8 cellular contexts compared by ENCODE assay signal in the genomic region with DNA sequence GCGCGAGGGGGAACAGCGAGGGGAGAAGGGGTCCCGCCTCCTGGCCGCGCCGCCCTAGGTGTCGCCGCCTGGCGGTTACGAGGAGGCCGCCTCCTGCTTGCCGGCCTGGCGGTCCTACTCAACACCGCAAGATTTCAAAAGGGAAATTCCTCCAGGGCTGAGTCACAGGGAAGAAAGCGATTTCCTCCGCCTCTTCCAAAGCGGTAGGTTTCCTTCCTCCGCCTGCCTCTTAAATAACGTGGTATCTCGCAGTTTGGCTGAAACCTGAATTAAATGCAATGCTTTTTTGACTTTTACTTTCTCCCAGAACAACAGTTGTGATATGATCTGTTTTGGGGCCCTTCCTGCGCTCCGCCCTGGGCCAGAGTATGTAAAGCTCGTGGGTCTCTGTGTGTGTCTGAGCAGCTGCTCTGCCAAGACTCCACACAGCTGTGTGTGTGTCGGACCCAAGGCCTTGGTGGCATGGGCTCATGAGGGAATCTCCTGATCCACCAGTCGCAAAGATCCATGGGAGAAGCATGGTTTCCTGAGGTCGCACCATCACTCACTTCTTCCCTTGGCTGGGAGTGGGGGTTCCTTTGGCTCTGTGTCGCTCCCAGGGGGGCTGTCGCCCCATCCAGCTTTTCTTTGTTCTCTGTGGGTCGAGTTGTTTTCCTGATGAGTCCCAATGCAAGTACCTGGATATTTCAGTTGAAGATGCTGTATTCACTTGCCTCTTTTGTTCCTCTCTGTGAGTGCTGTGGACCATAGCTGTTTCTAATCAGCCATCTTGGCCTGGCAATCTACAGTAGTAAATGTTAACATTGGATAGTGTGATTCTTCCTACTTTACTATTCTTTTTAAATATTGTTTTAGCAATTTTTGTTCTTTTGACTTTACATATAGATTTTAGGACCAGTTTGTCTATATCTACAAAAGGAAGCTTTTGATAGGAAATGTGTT. TPM values are rescaled to one million over a fixed set of nuclear protein-coding genes. Genes with fewer than 3 reads are reported as not detected.
DNase-seq lines count a peak whose midpoint lies in the region; ATAC-seq, FAIRE-seq and TF ChIP-seq lines count a peak whose summit lies in the region.

No MANE protein-coding gene starts in this region.

- H3K36me3 ChIP-seq in keratinocyte (ENCODE audit: control insufficient read depth in 2 of 2, extremely low read depth in 1 of 2, insufficient read depth in 2 of 2, low read length in 2 of 2) = no peaks in the 10 kb centered on the region

- DNase-seq in GM12864 (ENCODE audit: low read depth) (no peak), HTR-8/SVneo (ENCODE audit: insufficient read length, low spot score) (peak; percentile 89), cerebellar cortex (ENCODE audit: low spot score) (peak; percentile 49), keratinocyte (ENCODE audit: low read depth, low spot score) (peak; percentile 28), NCI-H526 treated with DMSO at 0.1 percent for 48 hours (lab: John Stamatoyannopoulos, UW) (no peak)
- DNase-seq in stimulated activated CD4-positive, alpha-beta T cell treated with anti-CD3 and anti-CD28 coated beads, Interleukin-15, amount 100 ng/mL, for 1 hour (ENCODE audit: low read depth in 1 of 2, low spot score in 1 of 2) = peak; percentile 17 to 48

- no peaks in the 10 kb centered on the region for H3K79me2 ChIP-seq in keratinocyte (ENCODE audit: control insufficient read depth, insufficient read depth, low read length)

- H3K27me3 ChIP-seq in keratinocyte (ENCODE audit: control insufficient read depth, extremely low read depth, insufficient read depth, low read length) = no peaks in the 10 kb centered on the region

- peak overlapping the region; percentile 19; the same call in 1 of the 2 replicates for H3K4me3 ChIP-seq in GM12864 (ENCODE audit: low read depth, low read length)
- peak overlapping the region; percentile 2 to 65 (median 49) for H3K4me3 ChIP-seq in keratinocyte (ENCODE audit: control insufficient read depth in 2 of 3, extremely low read depth in 1 of 3, insufficient read depth in 2 of 3, low read depth in 1 of 3, low read length in 3 of 3)

- peak overlapping the region; percentile 66 for H3K27ac ChIP-seq in keratinocyte (ENCODE audit: control insufficient read depth, insufficient read depth, low read length)

- peak overlapping the region; percentile 87 for H3K4me2 ChIP-seq in keratinocyte (ENCODE audit: control insufficient read depth, extremely low read depth, insufficient read depth, low read depth, low read length)

- peak overlapping the region; percentile 98 for H2AFZ ChIP-seq in keratinocyte (ENCODE audit: control insufficient read depth, low read length)

- peak overlapping the region; percentile 52 for H3K9ac ChIP-seq in keratinocyte (ENCODE audit: control insufficient read depth, extremely low read depth, insufficient read depth, low read length)

- no peaks in the 10 kb centered on the region for H4K20me1 ChIP-seq in keratinocyte (ENCODE audit: control insufficient read depth, extremely low read depth, insufficient read depth, low read length)

- dilution Hi-C loops in keratinocyte (cut with MboI; ENCODE audit: extremely low pct_ligation_motif_present, low sequenced_read_pairs) = no loop called here

- no peaks in the 10 kb centered on the region for H3K9me3 ChIP-seq in keratinocyte (ENCODE audit: control insufficient read depth, low read depth, low read length)

- TF ChIP-seq CTCF in GM12864 (IDR thresholded peaks at IDR 0.05; ENCODE audit: low read depth, low read length, missing control alignments) (peak; percentile 57), keratinocyte (optimal IDR thresholded peaks at IDR 0.05 in 1 of 3, IDR thresholded peaks at IDR 0.05 in 1 of 3, conservative IDR thresholded peaks at IDR 0.05 in 1 of 3; ENCODE audit: extremely low read depth in 1 of 3, insufficient read depth in 2 of 3, low read length in 3 of 3) (peak in 2 of 3 experiments; percentile 78 to 98)

- H3K4me1 ChIP-seq in keratinocyte (ENCODE audit: control insufficient read depth, extremely low read depth, insufficient read depth, low read length) = peaks cover 12% of the 10 kb centered on the region

- H3K9me1 ChIP-seq in keratinocyte (ENCODE audit: control insufficient read depth, extremely low read depth, insufficient read depth, low read length) = no peaks in the 10 kb centered on the region

- peak; percentile 86 to 91 for ATAC-seq in activated CD4-positive, CD25-positive, alpha-beta regulatory T cell treated with anti-CD3 and anti-CD28 coated beads, Interleukin-2, amount 50 U/mL, for 24 hours
- no peak for ATAC-seq in HG03457 (IDR thresholded peaks at IDR 0.05; ENCODE audit: unreplicated experiment)

- FAIRE-seq in HTR-8/SVneo (lab: Jason Lieb, UNC) = peak; percentile 92
- FAIRE-seq in keratinocyte (lab: Jason Lieb, UNC) = peak; percentile 69

RNA-seq across cellular contexts. Expression of a gene that starts 31.6 kb away (rescaled TPM):
- 0.07 to 0.13 TPM (median 0.11 TPM) in 3 replicates for polyA plus RNA-seq in keratinocyte
- not detected for polyA plus RNA-seq in keratinocyte (2011; ENCODE audit: low read depth)
- 0.06 and 0.10 TPM in 2 replicates for polyA plus RNA-seq in keratinocyte (2011; cell fraction: cytosol; rRNA removed)
- polyA plus RNA-seq in keratinocyte (2011; cell fraction: nucleus; rRNA removed) = 0.13 and 0.23 TPM in 2 replicates
- polyA plus RNA-seq in keratinocyte (2012; ENCODE audit: low replicate concordance) = 0.08 and 0.15 TPM in 2 replicates
- polyA minus RNA-seq in keratinocyte = 0.07 to 0.23 TPM in 2 of 3 replicates, not detected in the other
- polyA minus RNA-seq in keratinocyte (2011; cell fraction: cytosol; rRNA and poly(A)+ RNA removed) = not detected
- not detected in 2 replicates for polyA minus RNA-seq in keratinocyte (2011; cell fraction: nucleus; rRNA and poly(A)+ RNA removed)

Comparison
In these comparisons a context has a peak if more than half of its experiments do, and no peak if none do; other contexts are left out.
1. DNase-seq: peak in HTR-8/SVneo (single experiment), cerebellar cortex (single experiment), keratinocyte (single experiment) and stimulated activated CD4-positive, alpha-beta T cell treated with anti-CD3 and anti-CD28 coated beads, Interleukin-15, amount 100 ng/mL, for 1 hour (2 of 2); none in GM12864 (single experiment) and NCI-H526 treated with DMSO at 0.1 percent for 48 hours (single experiment).